8 cellular contexts compared by ENCODE assay signal in the genomic region with DNA sequence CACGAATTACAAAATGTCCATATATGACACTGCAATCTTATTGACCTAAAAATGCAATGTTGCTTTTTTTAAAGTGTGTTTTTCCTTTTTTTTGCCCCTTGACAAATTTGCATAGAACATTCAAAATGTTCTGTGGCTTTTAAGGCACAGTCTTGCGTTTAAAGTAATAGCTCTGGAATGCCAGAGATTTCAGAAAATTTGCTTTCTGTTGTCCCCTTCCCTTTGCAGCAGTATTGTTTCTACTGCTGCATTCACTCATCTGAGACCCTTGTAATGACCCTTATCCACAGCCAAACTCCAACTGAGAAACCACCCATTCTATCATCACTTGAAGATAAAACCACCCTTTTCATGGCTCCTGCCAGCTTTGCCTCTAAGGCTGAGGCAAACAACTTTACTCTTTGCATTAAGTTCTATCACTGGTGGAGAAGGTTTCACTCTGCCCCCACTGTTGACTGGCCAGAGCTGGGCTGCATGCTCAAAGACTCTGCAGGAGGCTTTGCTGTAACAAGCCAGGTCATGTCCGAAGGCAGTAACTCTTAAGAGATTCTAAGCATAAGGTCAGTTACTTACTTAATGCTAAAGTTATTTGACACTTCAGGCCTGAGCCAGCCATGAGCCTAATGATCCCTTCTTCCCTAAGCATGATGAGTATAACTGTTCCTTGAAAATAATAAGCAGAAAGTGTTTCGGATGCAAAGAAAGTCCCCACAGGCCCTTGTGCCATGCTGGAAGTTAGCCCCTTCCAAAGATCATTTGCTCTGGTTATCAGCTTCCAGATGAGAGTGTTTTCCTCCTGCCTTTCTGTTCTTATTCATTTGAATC.
DNase-seq lines count a peak whose midpoint lies in the region; ATAC-seq and TF ChIP-seq lines count a peak whose summit lies in the region.
"Had no signal": no experiment of that assay in that cellular context is flagged by ENCODE, and none has a peak within 500 bp of the region (broad histone marks: within the 10 kb centered on the region; RNA-seq: fewer than 3 reads in every experiment).

No MANE protein-coding gene starts in this region.

- H3K4me3 ChIP-seq in Peyer's patch (no peak overlapping the region), epithelial cell of proximal tubule (ENCODE audit: low read depth, low read length) (no peak overlapping the region)

- H3K27me3 ChIP-seq in Peyer's patch: no peaks in the 10 kb centered on the region

- ATAC-seq in GM19351 (IDR thresholded peaks at IDR 0.05; ENCODE audit: unreplicated experiment): no peak
- ATAC-seq in T-helper 17 cell: no peak
- no peak for ATAC-seq in HG02973 (IDR thresholded peaks at IDR 0.05; ENCODE audit: unreplicated experiment)

- no peak for DNase-seq in Peyer's patch
- DNase-seq in epithelial cell of proximal tubule (ENCODE audit: low read depth): peak; percentile 45
- peak; percentile 31 for DNase-seq in medulla oblongata (ENCODE audit: extremely low spot score)
- DNase-seq in type B pancreatic cell (ENCODE audit: extremely low spot score, unreplicated experiment): no peak
- no peak for DNase-seq in T-helper 17 cell
- DNase-seq: activated CD4-positive, alpha-beta T cell treated with anti-CD3 and anti-CD28 coated beads for 4 hours had no signal

- H3K4me1 Mint-ChIP-seq in type B pancreatic cell (ENCODE audit: unreplicated experiment): peaks cover 30% of the 10 kb centered on the region
- peaks cover 4% of the 10 kb centered on the region for H3K4me1 Mint-ChIP-seq in T-helper 17 cell

- H3K36me3 Mint-ChIP-seq in type B pancreatic cell: peaks cover 16% of the 10 kb centered on the region
- peaks cover 9% of the 10 kb centered on the region for H3K36me3 Mint-ChIP-seq in T-helper 17 cell (ENCODE audit: low read depth)

- H3K9me3 ChIP-seq in Peyer's patch: no peaks in the 10 kb centered on the region
- no peaks in the 10 kb centered on the region for H3K9me3 ChIP-seq in T-helper 17 cell (ENCODE audit: control insufficient read depth, low read length, poor library complexity, severe bottlenecking)

- H3K27ac Mint-ChIP-seq in type B pancreatic cell (peak overlapping the region; percentile 93), T-helper 17 cell (no peak overlapping the region)

- H3K36me3 ChIP-seq in Peyer's patch: no peaks in the 10 kb centered on the region

- H3K27ac ChIP-seq in Peyer's patch: peak overlapping the region; percentile 14 to 65 (median 52)

- no peaks in the 10 kb centered on the region for H3K9me3 Mint-ChIP-seq in type B pancreatic cell

- H3K27me3 Mint-ChIP-seq in type B pancreatic cell: no peaks in the 10 kb centered on the region
- no peaks in the 10 kb centered on the region for H3K27me3 Mint-ChIP-seq in T-helper 17 cell

- H3K4me3 Mint-ChIP-seq in type B pancreatic cell (peak overlapping the region; percentile 51), T-helper 17 cell (no peak overlapping the region)

- H3K4me1 ChIP-seq in Peyer's patch: peaks cover 0 to 20% (median 0%) of the 10 kb centered on the region in 4 donors

- no peak for TF ChIP-seq POLR2A in Peyer's patch (IDR thresholded peaks at IDR 0.05)

- TF ChIP-seq CTCF in Peyer's patch (IDR thresholded peaks at IDR 0.05): no peak
- TF ChIP-seq CTCF in epithelial cell of proximal tubule (conservative IDR thresholded peaks at IDR 0.05; ENCODE audit: low read depth, low read length): no peak
- TF ChIP-seq CTCF in type B pancreatic cell (conservative IDR thresholded peaks at IDR 0.05): no peak

Comparison
In these comparisons a context has a peak if more than half of its experiments do, and no peak if none do; other contexts are left out.
1. DNase-seq: peak in epithelial cell of proximal tubule (single experiment) and medulla oblongata (single experiment); none in Peyer's patch (0 of 3), type B pancreatic cell (single experiment) and T-helper 17 cell (0 of 3).